Comparison of ENCODE assay signal across 1 cellular context in the genomic region with DNA sequence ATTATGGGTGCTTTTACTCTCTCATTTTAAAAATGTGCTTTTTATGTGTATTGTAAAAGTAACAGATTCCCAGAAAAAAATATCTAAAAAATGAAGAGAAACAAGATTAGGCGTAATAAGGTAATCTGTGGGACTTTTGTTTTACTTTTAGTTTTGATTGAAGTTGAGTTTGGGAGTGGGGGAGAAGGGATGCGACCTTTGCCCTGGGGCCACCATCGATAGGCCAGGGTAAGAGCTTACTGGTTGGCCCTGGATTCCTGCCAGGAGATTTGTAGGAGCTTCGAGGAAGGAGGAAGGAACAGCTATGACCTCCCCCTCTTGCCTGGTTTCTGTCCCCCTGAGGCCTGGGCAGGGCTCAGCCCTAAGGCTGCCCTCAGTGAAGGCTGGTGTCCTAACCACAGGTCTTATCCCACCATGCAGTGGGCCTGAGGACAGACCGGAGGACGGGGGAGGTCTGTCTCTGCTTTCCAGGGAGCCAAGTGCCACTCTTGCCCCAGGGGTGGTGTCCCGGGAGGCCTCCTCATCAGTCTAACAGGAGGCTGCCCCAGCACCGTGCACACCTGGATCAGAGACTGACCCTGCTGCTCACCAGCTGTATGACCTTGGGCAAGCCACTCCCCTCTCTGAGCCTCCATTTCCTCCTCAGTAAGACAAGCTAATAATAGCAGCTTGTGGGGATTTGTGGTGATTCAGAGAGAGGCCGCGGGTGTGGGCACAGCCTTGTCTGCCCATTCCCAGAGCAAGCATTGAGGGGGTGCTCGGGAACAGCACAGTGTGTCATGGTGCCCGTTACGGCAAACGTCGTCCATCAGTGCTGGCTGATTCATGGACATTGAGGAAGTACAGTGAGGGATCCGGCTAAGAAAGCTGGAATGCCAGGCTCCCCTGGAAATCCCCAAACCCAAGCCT.
A peak's percentile ranks its signal among the peaks of the same experiment; 100 is the strongest.
TF ChIP-seq lines count a peak whose summit lies in the region.

No MANE protein-coding gene starts in this region.

TF ChIP-seq in HepG2, 621 proteins besides CTCF, POLR2A, EP300 and RAD21 (continued from another document and continues in another):
- TF ChIP-seq ZNF841 (CRISPR knock-in tag; IDR thresholded peaks at IDR 0.05; ENCODE audit: borderline replicate concordance) (no peak), PHF5A (CRISPR knock-in tag; IDR thresholded peaks at IDR 0.05; ENCODE audit: low read depth, unreplicated experiment) (no peak), BCL6 (CRISPR knock-in tag; IDR thresholded peaks at IDR 0.05) (peak; percentile 77), ZNF253 (CRISPR knock-in tag; IDR thresholded peaks at IDR 0.05; ENCODE audit: borderline replicate concordance) (peak; percentile 83; the same call in 1 of the 2 replicates), ZNF34 (CRISPR knock-in tag; IDR thresholded peaks at IDR 0.05; ENCODE audit: borderline replicate concordance) (peak; percentile 37; the same call in 1 of the 2 replicates), JARID2 (CRISPR knock-in tag; IDR thresholded peaks at IDR 0.05; ENCODE audit: insufficient replicate concordance) (no peak), IKZF1 (IDR thresholded peaks at IDR 0.05) (no peak), FOXP1 (IDR thresholded peaks at IDR 0.05) (no peak), FOXP1 (CRISPR knock-in tag; IDR thresholded peaks at IDR 0.05) (no peak), GFI1 (CRISPR knock-in tag; IDR thresholded peaks at IDR 0.05; ENCODE audit: borderline replicate concordance) (no peak), CHD4 (IDR thresholded peaks at IDR 0.05; ENCODE audit: borderline replicate concordance, low read length) (peak; percentile 88; the same call in 1 of the 2 replicates), GMEB1 (CRISPR knock-in tag; IDR thresholded peaks at IDR 0.05; ENCODE audit: borderline replicate concordance) (no peak; the same call in 1 of the 2 replicates), TBX3 (IDR thresholded peaks at IDR 0.05; ENCODE audit: borderline replicate concordance) (no peak), SP5 (CRISPR knock-in tag; IDR thresholded peaks at IDR 0.05; ENCODE audit: borderline replicate concordance, low read depth) (peak; percentile 68; the same call in 1 of the 2 replicates), AHR (CRISPR knock-in tag; IDR thresholded peaks at IDR 0.05) (0 out of 2 replicates have a peak, but pooled peaks have one; percentile 51), RNF219 (CRISPR knock-in tag; IDR thresholded peaks at IDR 0.05) (peak; percentile 40; the same call in 1 of the 2 replicates), SRY (CRISPR knock-in tag; IDR thresholded peaks at IDR 0.05) (peak; percentile 55), ZFX (CRISPR knock-in tag; IDR thresholded peaks at IDR 0.05; ENCODE audit: low read depth) (peak; percentile 82), CBFB (CRISPR knock-in tag; IDR thresholded peaks at IDR 0.05) (peak; percentile 47; the same call in 1 of the 2 replicates), RELA (CRISPR knock-in tag; IDR thresholded peaks at IDR 0.05) (no peak), SMAD1 (CRISPR knock-in tag; IDR thresholded peaks at IDR 0.05; ENCODE audit: borderline replicate concordance, low read depth) (peak; percentile 73; the same call in 1 of the 2 replicates), PRPF4 (IDR thresholded peaks at IDR 0.05; ENCODE audit: low read depth, low read length, poor library complexity, severe bottlenecking) (no peak), ZNF777 (CRISPR knock-in tag; IDR thresholded peaks at IDR 0.05) (no peak), CHCHD3 (CRISPR knock-in tag; IDR thresholded peaks at IDR 0.05) (no peak; the same call in 1 of the 2 replicates), RBM39 (IDR thresholded peaks at IDR 0.05; ENCODE audit: low read depth, low read length, poor library complexity, severe bottlenecking) (no peak), ATF4 (CRISPR knock-in tag; IDR thresholded peaks at IDR 0.05) (peak in 1 of 2 experiments; percentile 53; a peak in 1 of 4 replicates), ZNF567 (CRISPR knock-in tag; IDR thresholded peaks at IDR 0.05; ENCODE audit: borderline replicate concordance) (peak; percentile 71; the same call in 1 of the 2 replicates), KDM2A (CRISPR knock-in tag; IDR thresholded peaks at IDR 0.05; ENCODE audit: borderline replicate concordance, low read depth) (no peak; the same call in 1 of the 2 replicates), IKZF5 (CRISPR knock-in tag; IDR thresholded peaks at IDR 0.05) (0 out of 2 replicates have a peak, but pooled peaks have one; percentile 31), ZNF747 (CRISPR knock-in tag; IDR thresholded peaks at IDR 0.05; ENCODE audit: borderline replicate concordance) (peak; percentile 14; the same call in 1 of the 2 replicates), REST (IDR thresholded peaks at IDR 0.05; ENCODE audit: borderline replicate concordance in 1 of 2, low read depth in 1 of 2, low read length in 2 of 2) (peak in 1 of 2 experiments; percentile 35; a peak in 1 of 4 replicates), KDM6A (CRISPR knock-in tag; IDR thresholded peaks at IDR 0.05; ENCODE audit: low read depth) (peak; percentile 7; the same call in 1 of the 2 replicates), ZMAT5 (CRISPR knock-in tag; IDR thresholded peaks at IDR 0.05; ENCODE audit: borderline replicate concordance, low read depth) (no peak), ZNF709 (CRISPR knock-in tag; IDR thresholded peaks at IDR 0.05) (no peak)
- TF ChIP-seq, protein P1, sequence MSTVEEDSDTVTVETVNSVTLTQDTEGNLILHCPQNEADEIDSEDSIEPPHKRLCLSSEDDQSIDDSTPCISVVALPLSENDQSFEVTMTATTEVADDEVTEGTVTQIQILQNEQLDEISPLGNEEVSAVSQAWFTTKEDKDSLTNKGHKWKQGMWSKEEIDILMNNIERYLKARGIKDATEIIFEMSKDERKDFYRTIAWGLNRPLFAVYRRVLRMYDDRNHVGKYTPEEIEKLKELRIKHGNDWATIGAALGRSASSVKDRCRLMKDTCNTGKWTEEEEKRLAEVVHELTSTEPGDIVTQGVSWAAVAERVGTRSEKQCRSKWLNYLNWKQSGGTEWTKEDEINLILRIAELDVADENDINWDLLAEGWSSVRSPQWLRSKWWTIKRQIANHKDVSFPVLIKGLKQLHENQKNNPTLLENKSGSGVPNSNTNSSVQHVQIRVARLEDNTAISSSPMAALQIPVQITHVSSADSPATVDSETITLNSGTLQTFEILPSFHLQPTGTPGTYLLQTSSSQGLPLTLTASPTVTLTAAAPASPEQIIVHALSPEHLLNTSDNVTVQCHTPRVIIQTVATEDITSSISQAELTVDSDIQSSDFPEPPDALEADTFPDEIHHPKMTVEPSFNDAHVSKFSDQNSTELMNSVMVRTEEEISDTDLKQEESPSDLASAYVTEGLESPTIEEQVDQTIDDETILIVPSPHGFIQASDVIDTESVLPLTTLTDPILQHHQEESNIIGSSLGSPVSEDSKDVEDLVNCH (CRISPR knock-in tag; IDR thresholded peaks at IDR 0.05), result 0 out of 2 replicates have a peak, but pooled peaks have one; percentile 10
- TF ChIP-seq, protein P2, sequence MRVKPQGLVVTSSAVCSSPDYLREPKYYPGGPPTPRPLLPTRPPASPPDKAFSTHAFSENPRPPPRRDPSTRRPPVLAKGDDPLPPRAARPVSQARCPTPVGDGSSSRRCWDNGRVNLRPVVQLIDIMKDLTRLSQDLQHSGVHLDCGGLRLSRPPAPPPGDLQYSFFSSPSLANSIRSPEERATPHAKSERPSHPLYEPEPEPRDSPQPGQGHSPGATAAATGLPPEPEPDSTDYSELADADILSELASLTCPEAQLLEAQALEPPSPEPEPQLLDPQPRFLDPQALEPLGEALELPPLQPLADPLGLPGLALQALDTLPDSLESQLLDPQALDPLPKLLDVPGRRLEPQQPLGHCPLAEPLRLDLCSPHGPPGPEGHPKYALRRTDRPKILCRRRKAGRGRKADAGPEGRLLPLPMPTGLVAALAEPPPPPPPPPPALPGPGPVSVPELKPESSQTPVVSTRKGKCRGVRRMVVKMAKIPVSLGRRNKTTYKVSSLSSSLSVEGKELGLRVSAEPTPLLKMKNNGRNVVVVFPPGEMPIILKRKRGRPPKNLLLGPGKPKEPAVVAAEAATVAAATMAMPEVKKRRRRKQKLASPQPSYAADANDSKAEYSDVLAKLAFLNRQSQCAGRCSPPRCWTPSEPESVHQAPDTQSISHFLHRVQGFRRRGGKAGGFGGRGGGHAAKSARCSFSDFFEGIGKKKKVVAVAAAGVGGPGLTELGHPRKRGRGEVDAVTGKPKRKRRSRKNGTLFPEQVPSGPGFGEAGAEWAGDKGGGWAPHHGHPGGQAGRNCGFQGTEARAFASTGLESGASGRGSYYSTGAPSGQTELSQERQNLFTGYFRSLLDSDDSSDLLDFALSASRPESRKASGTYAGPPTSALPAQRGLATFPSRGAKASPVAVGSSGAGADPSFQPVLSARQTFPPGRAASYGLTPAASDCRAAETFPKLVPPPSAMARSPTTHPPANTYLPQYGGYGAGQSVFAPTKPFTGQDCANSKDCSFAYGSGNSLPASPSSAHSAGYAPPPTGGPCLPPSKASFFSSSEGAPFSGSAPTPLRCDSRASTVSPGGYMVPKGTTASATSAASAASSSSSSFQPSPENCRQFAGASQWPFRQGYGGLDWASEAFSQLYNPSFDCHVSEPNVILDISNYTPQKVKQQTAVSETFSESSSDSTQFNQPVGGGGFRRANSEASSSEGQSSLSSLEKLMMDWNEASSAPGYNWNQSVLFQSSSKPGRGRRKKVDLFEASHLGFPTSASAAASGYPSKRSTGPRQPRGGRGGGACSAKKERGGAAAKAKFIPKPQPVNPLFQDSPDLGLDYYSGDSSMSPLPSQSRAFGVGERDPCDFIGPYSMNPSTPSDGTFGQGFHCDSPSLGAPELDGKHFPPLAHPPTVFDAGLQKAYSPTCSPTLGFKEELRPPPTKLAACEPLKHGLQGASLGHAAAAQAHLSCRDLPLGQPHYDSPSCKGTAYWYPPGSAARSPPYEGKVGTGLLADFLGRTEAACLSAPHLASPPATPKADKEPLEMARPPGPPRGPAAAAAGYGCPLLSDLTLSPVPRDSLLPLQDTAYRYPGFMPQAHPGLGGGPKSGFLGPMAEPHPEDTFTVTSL (CRISPR knock-in tag; IDR thresholded peaks at IDR 0.05; ENCODE audit: borderline replicate concordance), result no peak; the same call in 1 of the 2 replicates
